In the genomic region with DNA sequence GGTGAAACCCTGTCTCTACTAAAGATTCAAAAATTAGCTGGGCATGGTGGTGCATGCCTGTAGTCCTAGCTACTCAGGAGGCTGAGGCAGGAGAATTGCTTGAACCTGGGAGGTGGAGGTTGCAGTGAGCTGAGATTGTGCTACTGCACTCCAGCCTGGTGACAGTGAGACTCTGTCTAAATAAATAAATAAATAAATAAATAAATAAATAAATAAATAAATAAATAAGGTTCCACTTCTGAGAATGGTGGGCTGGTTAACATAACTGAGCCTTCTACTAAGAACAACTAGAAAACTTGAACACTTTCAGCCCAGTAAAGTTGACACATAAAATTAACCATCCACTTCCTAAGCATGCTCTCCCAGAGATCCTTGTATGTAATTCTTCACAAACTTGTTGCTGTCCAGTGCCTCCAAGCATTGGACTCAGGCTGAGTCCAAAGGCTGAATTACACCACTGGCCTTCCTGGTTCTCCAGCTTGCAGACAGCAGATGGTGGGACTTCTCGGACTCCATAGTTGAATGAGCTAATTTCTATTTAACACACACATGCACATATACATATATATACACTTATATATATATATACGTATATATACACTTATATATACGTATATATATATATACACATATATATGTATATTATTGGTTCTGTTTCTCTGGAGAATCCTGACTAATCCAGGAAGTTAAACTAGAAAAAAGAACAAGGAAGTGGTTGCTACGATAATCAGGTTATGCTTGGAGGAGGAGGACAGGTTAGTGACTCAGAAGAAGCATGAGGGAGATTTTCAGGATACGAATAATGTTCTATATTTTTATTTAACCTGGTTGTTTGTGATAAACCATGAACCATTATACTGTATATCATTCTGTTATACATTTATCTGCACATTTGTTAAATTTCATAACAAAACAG, we compare ENCODE assay signal across 2 cellular contexts.
TF ChIP-seq lines count a peak whose summit lies in the region.

No MANE protein-coding gene starts in this region.

TF ChIP-seq in SK-N-SH, 30 proteins besides CTCF, POLR2A, EP300 and RAD21:
- TF ChIP-seq REST (IDR thresholded peaks at IDR 0.05; ENCODE audit: low read depth, low read length): peak; percentile 66; the same call in 1 of the 2 replicates
- no peak for TF ChIP-seq MXI1 (IDR thresholded peaks at IDR 0.05; ENCODE audit: low read depth, low read length)

TF ChIP-seq in SK-N-SH treated with all-trans-retinoic acid at 6 μM for 48 hours, 23 proteins besides CTCF, POLR2A, EP300 and RAD21 (continued from another document):
- TF ChIP-seq ZC3H10 (CRISPR knock-in tag; IDR thresholded peaks at IDR 0.05) (no peak), TCF4 (CRISPR knock-in tag; IDR thresholded peaks at IDR 0.05; ENCODE audit: borderline replicate concordance) (no peak), ESRRG (CRISPR knock-in tag; IDR thresholded peaks at IDR 0.05) (no peak), GLIS3 (CRISPR knock-in tag; IDR thresholded peaks at IDR 0.05) (no peak), TOX (CRISPR knock-in tag; IDR thresholded peaks at IDR 0.05; ENCODE audit: borderline replicate concordance) (no peak), SNAI2 (CRISPR knock-in tag; IDR thresholded peaks at IDR 0.05) (no peak), ARNTL (CRISPR knock-in tag; IDR thresholded peaks at IDR 0.05; ENCODE audit: borderline replicate concordance, low read depth) (no peak), ZFP30 (CRISPR knock-in tag; IDR thresholded peaks at IDR 0.05) (no peak), TSHZ2 (CRISPR knock-in tag; IDR thresholded peaks at IDR 0.05) (no peak), ZNF8 (CRISPR knock-in tag; IDR thresholded peaks at IDR 0.05) (no peak), OSR1 (CRISPR knock-in tag; IDR thresholded peaks at IDR 0.05) (no peak), ZNF565 (CRISPR knock-in tag; conservative IDR thresholded peaks at IDR 0.05; ENCODE audit: low read depth) (no peak), RARB (CRISPR knock-in tag; IDR thresholded peaks at IDR 0.05) (no peak), ISL1 (CRISPR knock-in tag; IDR thresholded peaks at IDR 0.05) (no peak), ZFP3 (CRISPR knock-in tag; IDR thresholded peaks at IDR 0.05) (no peak)
- TF ChIP-seq, protein P1, sequence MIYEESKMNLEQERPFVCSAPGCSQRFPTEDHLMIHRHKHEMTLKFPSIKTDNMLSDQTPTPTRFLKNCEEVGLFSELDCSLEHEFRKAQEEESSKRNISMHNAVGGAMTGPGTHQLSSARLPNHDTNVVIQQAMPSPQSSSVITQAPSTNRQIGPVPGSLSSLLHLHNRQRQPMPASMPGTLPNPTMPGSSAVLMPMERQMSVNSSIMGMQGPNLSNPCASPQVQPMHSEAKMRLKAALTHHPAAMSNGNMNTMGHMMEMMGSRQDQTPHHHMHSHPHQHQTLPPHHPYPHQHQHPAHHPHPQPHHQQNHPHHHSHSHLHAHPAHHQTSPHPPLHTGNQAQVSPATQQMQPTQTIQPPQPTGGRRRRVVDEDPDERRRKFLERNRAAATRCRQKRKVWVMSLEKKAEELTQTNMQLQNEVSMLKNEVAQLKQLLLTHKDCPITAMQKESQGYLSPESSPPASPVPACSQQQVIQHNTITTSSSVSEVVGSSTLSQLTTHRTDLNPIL (CRISPR knock-in tag; IDR thresholded peaks at IDR 0.05; ENCODE audit: low read depth): no peak
- TF ChIP-seq, protein P2, sequence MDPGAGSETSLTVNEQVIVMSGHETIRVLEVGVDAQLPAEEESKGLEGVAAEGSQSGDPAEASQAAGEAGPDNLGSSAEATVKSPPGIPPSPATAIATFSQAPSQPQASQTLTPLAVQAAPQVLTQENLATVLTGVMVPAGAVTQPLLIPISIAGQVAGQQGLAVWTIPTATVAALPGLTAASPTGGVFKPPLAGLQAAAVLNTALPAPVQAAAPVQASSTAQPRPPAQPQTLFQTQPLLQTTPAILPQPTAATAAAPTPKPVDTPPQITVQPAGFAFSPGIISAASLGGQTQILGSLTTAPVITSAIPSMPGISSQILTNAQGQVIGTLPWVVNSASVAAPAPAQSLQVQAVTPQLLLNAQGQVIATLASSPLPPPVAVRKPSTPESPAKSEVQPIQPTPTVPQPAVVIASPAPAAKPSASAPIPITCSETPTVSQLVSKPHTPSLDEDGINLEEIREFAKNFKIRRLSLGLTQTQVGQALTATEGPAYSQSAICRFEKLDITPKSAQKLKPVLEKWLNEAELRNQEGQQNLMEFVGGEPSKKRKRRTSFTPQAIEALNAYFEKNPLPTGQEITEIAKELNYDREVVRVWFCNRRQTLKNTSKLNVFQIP (CRISPR knock-in tag; IDR thresholded peaks at IDR 0.05; ENCODE audit: borderline replicate concordance, low read depth): no peak
